In the genomic region with DNA sequence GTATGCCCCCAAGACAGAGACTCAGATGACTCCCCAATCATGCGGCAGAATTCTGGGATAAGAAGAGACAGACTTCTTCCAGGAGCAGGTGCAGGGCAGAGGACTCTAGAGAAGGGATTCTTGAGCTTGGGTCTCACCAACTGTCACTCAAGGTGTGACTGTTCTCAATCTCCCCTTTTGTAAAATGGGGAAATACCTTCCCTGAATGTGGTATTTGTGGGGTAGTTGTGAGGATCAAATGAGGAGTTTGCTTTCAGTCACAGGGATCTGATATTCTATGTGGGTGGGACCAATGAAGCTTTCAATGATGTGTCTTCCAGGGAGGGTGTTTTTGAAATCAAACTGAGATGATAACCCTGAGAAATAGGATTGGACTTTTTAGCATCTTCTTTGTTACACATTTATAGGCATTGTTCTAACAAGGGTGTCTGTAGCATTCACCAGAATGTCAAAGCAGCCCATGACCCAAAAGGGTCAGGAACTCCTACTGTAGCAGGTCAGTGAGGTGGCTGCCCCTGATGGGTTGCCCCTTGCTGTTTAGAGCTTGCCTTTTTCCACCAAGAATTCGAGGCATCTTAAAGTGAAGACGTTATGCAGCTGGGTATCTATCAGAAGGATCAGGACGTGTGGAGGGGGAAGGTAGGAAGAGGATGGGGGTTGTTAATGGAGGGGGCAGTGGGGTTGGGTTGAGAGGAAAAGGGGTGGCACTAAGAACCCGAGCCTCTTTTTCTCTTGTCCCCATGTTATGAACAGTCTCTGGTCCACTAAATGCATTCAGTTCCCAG, we compare ENCODE assay signal across 2 cellular contexts.
A peak's percentile ranks its signal among the peaks of the same experiment; 100 is the strongest.
TF ChIP-seq lines count a peak whose summit lies in the region.

No MANE protein-coding gene starts in this region.

TF ChIP-seq in HepG2, 621 proteins besides CTCF, POLR2A, EP300 and RAD21:
- TF ChIP-seq HNRNPK (IDR thresholded peaks at IDR 0.05; ENCODE audit: low read depth, low read length, poor library complexity, severe bottlenecking), result peak; percentile 45
- TF ChIP-seq SRSF1 (optimal IDR thresholded peaks at IDR 0.05; ENCODE audit: low read depth, low read length), result no peak

TF ChIP-seq in WTC11, 78 proteins besides CTCF, POLR2A, EP300 and RAD21:
- TF ChIP-seq HMGXB4 (CRISPR knock-in tag; IDR thresholded peaks at IDR 0.05), result no peak
- TF ChIP-seq ELF4 (CRISPR knock-in tag; IDR thresholded peaks at IDR 0.05; ENCODE audit: low read depth), result no peak
- TF ChIP-seq FOXP4 (CRISPR knock-in tag; IDR thresholded peaks at IDR 0.05), result no peak
- no peak for TF ChIP-seq NFATC4 (CRISPR knock-in tag; IDR thresholded peaks at IDR 0.05)
- no peak for TF ChIP-seq ATF6 (CRISPR knock-in tag; IDR thresholded peaks at IDR 0.05)
- no peak for TF ChIP-seq IRF2 (CRISPR knock-in tag; IDR thresholded peaks at IDR 0.05; ENCODE audit: borderline replicate concordance, low read depth)
- TF ChIP-seq MAX (CRISPR knock-in tag; IDR thresholded peaks at IDR 0.05), result no peak
- no peak for TF ChIP-seq ZNF317 (CRISPR knock-in tag; IDR thresholded peaks at IDR 0.05; ENCODE audit: borderline replicate concordance, low read depth)
- TF ChIP-seq TCF7 (CRISPR knock-in tag; IDR thresholded peaks at IDR 0.05; ENCODE audit: low read depth), result no peak
- TF ChIP-seq, protein P1, sequence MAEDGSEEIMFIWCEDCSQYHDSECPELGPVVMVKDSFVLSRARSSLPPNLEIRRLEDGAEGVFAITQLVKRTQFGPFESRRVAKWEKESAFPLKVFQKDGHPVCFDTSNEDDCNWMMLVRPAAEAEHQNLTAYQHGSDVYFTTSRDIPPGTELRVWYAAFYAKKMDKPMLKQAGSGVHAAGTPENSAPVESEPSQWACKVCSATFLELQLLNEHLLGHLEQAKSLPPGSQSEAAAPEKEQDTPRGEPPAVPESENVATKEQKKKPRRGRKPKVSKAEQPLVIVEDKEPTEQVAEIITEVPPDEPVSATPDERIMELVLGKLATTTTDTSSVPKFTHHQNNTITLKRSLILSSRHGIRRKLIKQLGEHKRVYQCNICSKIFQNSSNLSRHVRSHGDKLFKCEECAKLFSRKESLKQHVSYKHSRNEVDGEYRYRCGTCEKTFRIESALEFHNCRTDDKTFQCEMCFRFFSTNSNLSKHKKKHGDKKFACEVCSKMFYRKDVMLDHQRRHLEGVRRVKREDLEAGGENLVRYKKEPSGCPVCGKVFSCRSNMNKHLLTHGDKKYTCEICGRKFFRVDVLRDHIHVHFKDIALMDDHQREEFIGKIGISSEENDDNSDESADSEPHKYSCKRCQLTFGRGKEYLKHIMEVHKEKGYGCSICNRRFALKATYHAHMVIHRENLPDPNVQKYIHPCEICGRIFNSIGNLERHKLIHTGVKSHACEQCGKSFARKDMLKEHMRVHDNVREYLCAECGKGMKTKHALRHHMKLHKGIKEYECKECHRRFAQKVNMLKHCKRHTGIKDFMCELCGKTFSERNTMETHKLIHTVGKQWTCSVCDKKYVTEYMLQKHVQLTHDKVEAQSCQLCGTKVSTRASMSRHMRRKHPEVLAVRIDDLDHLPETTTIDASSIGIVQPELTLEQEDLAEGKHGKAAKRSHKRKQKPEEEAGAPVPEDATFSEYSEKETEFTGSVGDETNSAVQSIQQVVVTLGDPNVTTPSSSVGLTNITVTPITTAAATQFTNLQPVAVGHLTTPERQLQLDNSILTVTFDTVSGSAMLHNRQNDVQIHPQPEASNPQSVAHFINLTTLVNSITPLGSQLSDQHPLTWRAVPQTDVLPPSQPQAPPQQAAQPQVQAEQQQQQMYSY (CRISPR knock-in tag; IDR thresholded peaks at IDR 0.05), result no peak
- no peak for TF ChIP-seq TP53 (CRISPR knock-in tag; IDR thresholded peaks at IDR 0.05)
- no peak for TF ChIP-seq CREM (CRISPR knock-in tag; IDR thresholded peaks at IDR 0.05)
- TF ChIP-seq HMGA2 (CRISPR knock-in tag; IDR thresholded peaks at IDR 0.05), result no peak
